26 cellular contexts compared by ENCODE assay signal in the genomic region with DNA sequence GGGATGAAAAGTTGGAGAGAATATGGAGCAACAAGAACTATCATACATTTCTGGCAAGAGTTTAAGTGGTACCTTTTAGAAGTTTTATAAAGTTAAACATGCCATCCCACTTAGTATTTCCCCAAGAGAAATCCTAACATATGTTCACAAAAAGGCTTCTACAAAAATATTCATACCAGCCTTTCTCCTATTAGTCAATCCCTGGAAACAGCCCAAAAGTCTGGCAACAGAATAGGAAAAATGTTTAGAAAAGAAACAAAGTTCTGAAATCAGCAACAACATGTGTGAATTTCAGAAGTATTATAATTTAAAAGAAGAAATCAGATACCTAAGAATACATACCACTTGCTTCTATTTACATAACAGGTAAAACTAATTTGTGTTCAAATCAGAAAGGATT.
"Had no signal": no experiment of that assay in that cellular context is flagged by ENCODE, and none has a peak within 500 bp of the region (broad histone marks: within the 10 kb centered on the region; RNA-seq: fewer than 3 reads in every experiment).

No MANE protein-coding gene starts in this region.

- ATAC-seq: body of pancreas; heart left ventricle; left lung; lower lobe of right lung; natural killer cell; right cardiac atrium; stimulated activated memory B cell treated with anti-CD40 and anti-IgM and Interleukin-4, amounts not matched to agents 10 μg/mL and 1 μg/mL and 100 μg/mL, for 72 hours; stimulated activated naive CD8-positive, alpha-beta T cell treated with anti-CD3 and anti-CD28 coated beads, Interleukin-15, amount 100 ng/mL, for 72 hours had no signal

- H3K27me3 Mint-ChIP-seq: activated CD4-positive, alpha-beta memory T cell treated with anti-CD3 and anti-CD28 coated beads for 36 hours; activated CD4-positive, alpha-beta T cell treated with anti-CD3 and anti-CD28 coated beads, Interleukin-2, amount 10 ng/mL, durations not matched to agents 24 days and 14 days; activated naive CD4-positive, alpha-beta T cell treated with anti-CD3 and anti-CD28 coated beads, Interleukin-2, amount 10 ng/mL, durations not matched to agents 7 days and 5 days; activated naive CD8-positive, alpha-beta T cell treated with anti-CD3 and anti-CD28 coated beads, Interleukin-2, amount 10 ng/mL, durations not matched to agents 7 days and 5 days; activated T-cell treated with anti-CD3 and anti-CD28 coated beads, Interleukin-2, amount 50 U/mL, for 24 hours; stimulated activated memory B cell treated with anti-CD40 and anti-IgM and Interleukin-4, amounts not matched to agents 10 μg/mL and 1 μg/mL and 100 μg/mL, for 72 hours; stimulated activated naive CD8-positive, alpha-beta T cell treated with anti-CD3 and anti-CD28 coated beads, Interleukin-15, amount 100 ng/mL, for 72 hours had no signal

- H3K27ac Mint-ChIP-seq: activated CD4-positive, alpha-beta memory T cell treated with anti-CD3 and anti-CD28 coated beads for 36 hours; activated CD4-positive, alpha-beta T cell treated with anti-CD3 and anti-CD28 coated beads, Interleukin-2, amount 10 ng/mL, durations not matched to agents 24 days and 14 days; activated naive CD4-positive, alpha-beta T cell treated with anti-CD3 and anti-CD28 coated beads, Interleukin-2, amount 10 ng/mL, durations not matched to agents 7 days and 5 days; activated naive CD8-positive, alpha-beta T cell treated with anti-CD3 and anti-CD28 coated beads, Interleukin-2, amount 10 ng/mL, durations not matched to agents 7 days and 5 days; activated T-cell treated with anti-CD3 and anti-CD28 coated beads, Interleukin-2, amount 50 U/mL, for 24 hours; natural killer cell; stimulated activated memory B cell treated with anti-CD40 and anti-IgM and Interleukin-4, amounts not matched to agents 10 μg/mL and 1 μg/mL and 100 μg/mL, for 72 hours; stimulated activated naive CD8-positive, alpha-beta T cell treated with anti-CD3 and anti-CD28 coated beads, Interleukin-15, amount 100 ng/mL, for 72 hours had no signal

- H3K36me3 ChIP-seq: heart left ventricle, left lung, lower lobe of right lung, thyroid gland, upper lobe of left lung, vagina had no signal

- H3K9me3 ChIP-seq: body of pancreas, heart left ventricle, lower lobe of right lung, thyroid gland, upper lobe of left lung, vagina had no signal

- H3K9me3 Mint-ChIP-seq: stimulated activated memory B cell treated with anti-CD40 and anti-IgM and Interleukin-4, amounts not matched to agents 10 μg/mL and 1 μg/mL and 100 μg/mL, for 72 hours had no signal

- H3K4me3 ChIP-seq: body of pancreas, heart left ventricle, left lung, lower lobe of right lung, thyroid gland, upper lobe of left lung, vagina had no signal

- H3K4me1 Mint-ChIP-seq: activated CD4-positive, alpha-beta T cell treated with anti-CD3 and anti-CD28 coated beads, Interleukin-2, amount 10 ng/mL, durations not matched to agents 24 days and 14 days; activated naive CD4-positive, alpha-beta T cell treated with anti-CD3 and anti-CD28 coated beads, Interleukin-2, amount 10 ng/mL, durations not matched to agents 7 days and 5 days; activated naive CD8-positive, alpha-beta T cell treated with anti-CD3 and anti-CD28 coated beads, Interleukin-2, amount 10 ng/mL, durations not matched to agents 7 days and 5 days; natural killer cell; stimulated activated memory B cell treated with anti-CD40 and anti-IgM and Interleukin-4, amounts not matched to agents 10 μg/mL and 1 μg/mL and 100 μg/mL, for 72 hours; stimulated activated naive CD8-positive, alpha-beta T cell treated with anti-CD3 and anti-CD28 coated beads, Interleukin-15, amount 100 ng/mL, for 72 hours had no signal

- H3K4me1 ChIP-seq: body of pancreas, heart left ventricle, left lung, lower lobe of right lung, thyroid gland, upper lobe of left lung, vagina had no signal

- H3K36me3 Mint-ChIP-seq: activated CD4-positive, alpha-beta memory T cell treated with anti-CD3 and anti-CD28 coated beads for 36 hours; activated naive CD4-positive, alpha-beta T cell treated with anti-CD3 and anti-CD28 coated beads, Interleukin-2, amount 10 ng/mL, durations not matched to agents 7 days and 5 days; activated naive CD8-positive, alpha-beta T cell treated with anti-CD3 and anti-CD28 coated beads, Interleukin-2, amount 10 ng/mL, durations not matched to agents 7 days and 5 days; natural killer cell; stimulated activated memory B cell treated with anti-CD40 and anti-IgM and Interleukin-4, amounts not matched to agents 10 μg/mL and 1 μg/mL and 100 μg/mL, for 72 hours had no signal

- H3K4me3 Mint-ChIP-seq: activated CD4-positive, alpha-beta memory T cell treated with anti-CD3 and anti-CD28 coated beads for 36 hours; activated CD4-positive, alpha-beta T cell treated with anti-CD3 and anti-CD28 coated beads, Interleukin-2, amount 10 ng/mL, durations not matched to agents 24 days and 14 days; activated naive CD4-positive, alpha-beta T cell treated with anti-CD3 and anti-CD28 coated beads, Interleukin-2, amount 10 ng/mL, durations not matched to agents 7 days and 5 days; activated naive CD8-positive, alpha-beta T cell treated with anti-CD3 and anti-CD28 coated beads, Interleukin-2, amount 10 ng/mL, durations not matched to agents 7 days and 5 days; activated T-cell treated with anti-CD3 and anti-CD28 coated beads, Interleukin-2, amount 50 U/mL, for 24 hours; natural killer cell; stimulated activated memory B cell treated with anti-CD40 and anti-IgM and Interleukin-4, amounts not matched to agents 10 μg/mL and 1 μg/mL and 100 μg/mL, for 72 hours; stimulated activated naive CD8-positive, alpha-beta T cell treated with anti-CD3 and anti-CD28 coated beads, Interleukin-15, amount 100 ng/mL, for 72 hours had no signal

- H3K27ac ChIP-seq: body of pancreas, heart left ventricle, left lung, lower lobe of right lung, thyroid gland, upper lobe of left lung, vagina had no signal

- H3K27me3 ChIP-seq: body of pancreas, heart left ventricle, thyroid gland, upper lobe of left lung, vagina had no signal

- DNase-seq: activated CD4-positive, alpha-beta memory T cell treated with anti-CD3 and anti-CD28 coated beads for 36 hours; activated CD4-positive, alpha-beta T cell treated with anti-CD3 and anti-CD28 coated beads, Interleukin-2, amount 10 ng/mL, durations not matched to agents 24 days and 14 days; activated CD4-positive, CD25-positive, alpha-beta regulatory T cell treated with anti-CD3 and anti-CD28 coated beads, Interleukin-2, amount 50 U/mL, for 72 hours; activated CD8-positive, alpha-beta memory T cell treated with anti-CD3 and anti-CD28 coated beads, Interleukin-2, amount 50 U/mL, for 48 hours; activated gamma-delta T cell; activated naive CD4-positive, alpha-beta T cell treated with anti-CD3 and anti-CD28 coated beads, Interleukin-2, amount 10 ng/mL, durations not matched to agents 7 days and 5 days; activated naive CD8-positive, alpha-beta T cell treated with anti-CD3 and anti-CD28 coated beads, Interleukin-2, amount 10 ng/mL, durations not matched to agents 7 days and 5 days; activated T-cell treated with anti-CD3 and anti-CD28 coated beads, Interleukin-2, amount 50 U/mL, for 24 hours; body of pancreas; effector memory CD4-positive, alpha-beta T cell; erythroblast; heart left ventricle; left lung; lower lobe of right lung; mesenchymal stem cell; natural killer cell; right cardiac atrium; stimulated activated CD4-positive, alpha-beta T cell treated with anti-CD3 and anti-CD28 coated beads, Interleukin-4, amount 100 ng/mL, for 24 hours; stimulated activated CD8-positive, alpha-beta memory T cell treated with anti-CD3 and anti-CD28 coated beads, Interleukin-4, amount 100 ng/mL, for 48 hours; stimulated activated naive CD8-positive, alpha-beta T cell treated with anti-CD3 and anti-CD28 coated beads, Interleukin-15, amount 100 ng/mL, for 72 hours; substantia nigra; T-helper 2 cell; thyroid gland; upper lobe of left lung had no signal
